Comparison of ENCODE assay signal across 1 cellular context in genomic region chr4:22510750-22511149, GRCh38.
A peak's percentile ranks its signal among the peaks of the same experiment; 100 is the strongest.
TF ChIP-seq lines count a peak whose summit lies in the region.

No MANE protein-coding gene starts in this region.

TF ChIP-seq in HepG2, 621 proteins besides CTCF, POLR2A, EP300 and RAD21:
- no peak for TF ChIP-seq SOX13 (IDR thresholded peaks at IDR 0.05)
- TF ChIP-seq SOX13 (CRISPR knock-in tag; conservative IDR thresholded peaks at IDR 0.05 in 1 of 2, IDR thresholded peaks at IDR 0.05 in 1 of 2) = peak in 1 of 2 experiments; percentile 55; a peak in 1 of 4 replicates
- TF ChIP-seq RFX3 (CRISPR knock-in tag; IDR thresholded peaks at IDR 0.05) = no peak
- TF ChIP-seq SOX5 (CRISPR knock-in tag; IDR thresholded peaks at IDR 0.05; ENCODE audit: borderline replicate concordance) = 0 out of 2 replicates have a peak, but pooled peaks have one; percentile 16
